ENCODE assay signal across 8 cellular contexts in genomic region chr15:34223904-34224596, GRCh38. TPM values are rescaled to one million over a fixed set of nuclear protein-coding genes. Genes with fewer than 3 reads are reported as not detected.
DNase-seq lines count a peak whose midpoint lies in the region; FAIRE-seq and TF ChIP-seq lines count a peak whose summit lies in the region.

No MANE protein-coding gene starts in this region.

- intact Hi-C loops in adrenal gland (cut with DNase I) (no loop called here), head of caudate nucleus (cut with DNase I) (loop anchor here (10.0 kb wide), 2 partner anchors 111 to 141 kb away; partner anchors contain the start of genes LPCAT4 and SLC12A6)

- H3K4me3 ChIP-seq in HUES48 (ENCODE audit: low read depth, low read length) (peak overlapping the region; percentile 99), adrenal gland (peak overlapping the region in 3 of 4 donors; percentile 65 to 93 (median 92)), iPS-18c (ENCODE audit: insufficient read depth, low read depth, low read length) (peak overlapping the region; percentile 90), small intestine (ENCODE audit: low read depth in 1 of 2, low read length in 2 of 2) (peak overlapping the region; percentile 78 to 89)

- no peak for FAIRE-seq in small intestine (lab: Jason Lieb, UNC)

- WGBS in adrenal gland, 4 donors: 40 to 56% (median 47%) methylated on average over 22 to 24 of the region's 24 CpGs
- WGBS in small intestine, 3 donors: 34 to 46% (median 40%) methylated on average over 24 of the region's 24 CpGs

- H3K9me3 ChIP-seq in HUES48 (ENCODE audit: control insufficient read depth, insufficient read depth, low read length) (no peaks in the 10 kb centered on the region), adrenal gland (replicated peaks in 1 of 3) (no peaks in the 10 kb centered on the region), iPS-18c (ENCODE audit: control insufficient read depth, insufficient read depth, low read length) (no peaks in the 10 kb centered on the region), small intestine (ENCODE audit: control insufficient read depth, low read depth) (no peaks in the 10 kb centered on the region)

- H3K9ac ChIP-seq in HUES48 (ENCODE audit: low read depth, low read length): peak overlapping the region; percentile 81

- H3K4me1 ChIP-seq in HUES48 (ENCODE audit: control insufficient read depth, insufficient read depth, low read length): peaks cover 5% of the 10 kb centered on the region
- peaks cover 12 to 24% of the 10 kb centered on the region in 2 donors for H3K4me1 ChIP-seq in adrenal gland (replicated peaks in 1 of 2)
- H3K4me1 ChIP-seq in small intestine (ENCODE audit: control insufficient read depth in 2 of 2, insufficient read depth in 1 of 2, low read depth in 1 of 2, low read length in 1 of 2): no peaks in the 10 kb centered on the region

- no peak for TF ChIP-seq POLR2A in adrenal gland (IDR thresholded peaks at IDR 0.05)

- peaks cover 18% of the 10 kb centered on the region for H3K36me3 ChIP-seq in HUES48 (ENCODE audit: control insufficient read depth, insufficient read depth, low read length)
- peaks cover 0 to 15% of the 10 kb centered on the region in 2 donors for H3K36me3 ChIP-seq in adrenal gland (replicated peaks in 1 of 2)
- H3K36me3 ChIP-seq in small intestine (ENCODE audit: control insufficient read depth in 2 of 2, insufficient read depth in 2 of 2, low read length in 2 of 2): peaks cover 2% of the 10 kb centered on the region in 2 donors

- H3K27me3 ChIP-seq in HUES48 (ENCODE audit: control insufficient read depth, insufficient read depth, low read length) (no peaks in the 10 kb centered on the region), adrenal gland (no peaks in the 10 kb centered on the region), small intestine (ENCODE audit: control insufficient read depth in 2 of 2, insufficient read depth in 2 of 2, low read length in 2 of 2) (no peaks in the 10 kb centered on the region)

- H3K27ac ChIP-seq in HUES48 (ENCODE audit: low read depth, low read length) (peak overlapping the region; percentile 91), adrenal gland (peak overlapping the region; percentile 65 to 88 (median 81)), small intestine (ENCODE audit: low read depth in 1 of 2, low read length in 1 of 2) (peak overlapping the region; percentile 85 to 92)

- no peak for TF ChIP-seq CTCF in adrenal gland (IDR thresholded peaks at IDR 0.05)

- DNase-seq in COLO829 (ENCODE audit: low spot score) (peak; percentile 9), adrenal gland (no peak), small intestine (peak; percentile 24), T-helper 9 cell (no peak), NCI-H2107 (lab: John Stamatoyannopoulos, UW) (no peak), head of caudate nucleus (no peak)

RNA-seq across cellular contexts. Expression of gene EMC4, which starts 0.8 kb away (rescaled TPM):
- 100 to 1,000 TPM; 103 to 287 (median 136) TPM for total RNA-seq in adrenal gland
- 100 to 1,000 TPM in 2 of 3 donors, 10 to 100 TPM in 1; 95.2 to 178 (median 158) TPM for polyA plus RNA-seq in adrenal gland
- polyA plus RNA-seq in small intestine: 100 to 1,000 TPM in 1 of 3 donors, 10 to 100 TPM in 2; 72.1 to 122 (median 83.4) TPM

RNA-seq across cellular contexts. Expression of gene KATNBL1, which starts 14.2 kb away (rescaled TPM):
- total RNA-seq in adrenal gland: 10 to 100 TPM; 10.3 to 55.7 (median 25.7) TPM
- polyA plus RNA-seq in adrenal gland (10 to 100 TPM; 16.1 to 23.6 (median 19.7) TPM), small intestine (10 to 100 TPM in 2 of 3 donors, 1 to 10 TPM in 1; 8.6 to 15.0 (median 12.6) TPM)

Comparison
In these comparisons a context has a peak if more than half of its experiments do, and no peak if none do; other contexts are left out.
1. DNase-seq: peak in COLO829 (single experiment) and small intestine (single experiment); none in adrenal gland (0 of 7), T-helper 9 cell (single experiment), NCI-H2107 (single experiment) and head of caudate nucleus (0 of 42).
2. Peak in every context shown above with its lines, with median percentiles within 50 percentile points of each other: H3K27ac ChIP-seq and H3K4me3 ChIP-seq.